ENCODE assay signal across 8 cellular contexts in the genomic region with DNA sequence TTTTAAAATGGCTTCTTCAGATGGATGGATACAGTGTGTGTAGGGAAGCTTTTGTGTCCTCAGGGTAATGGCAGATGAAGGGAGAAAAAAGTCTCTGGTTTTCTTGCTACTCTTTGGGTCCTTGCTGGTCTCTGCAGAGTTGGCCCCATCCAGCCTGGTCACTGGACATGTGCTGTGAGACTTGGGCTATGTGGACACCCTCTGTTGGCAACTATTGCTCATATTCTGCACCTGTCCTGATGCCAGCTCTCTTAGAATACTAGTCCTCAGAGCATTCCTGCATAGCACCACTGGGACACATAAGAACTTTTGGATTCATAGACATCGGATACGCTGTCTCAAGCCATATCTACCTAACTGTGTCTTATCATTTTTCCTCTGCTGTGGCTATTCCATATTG.
"Had no signal": no experiment of that assay in that cellular context is flagged by ENCODE, and none has a peak within 500 bp of the region (broad histone marks: within the 10 kb centered on the region; RNA-seq: fewer than 3 reads in every experiment).

No MANE protein-coding gene starts in this region.

- DNase-seq: GM23248, GOT3, H7, HFFc6, IMR-90 had no signal

- H3K27ac ChIP-seq: GM23248 had no signal

- ATAC-seq: HCT116, K562 had no signal

- H3K27ac Mint-ChIP-seq: HFFc6 had no signal

- H2AFZ ChIP-seq: GM23248 had no signal

- H3K4me3 Mint-ChIP-seq: HFFc6 had no signal

- H3K36me3 ChIP-seq: HAP-1 had no signal

- H3K9me3 ChIP-seq: HAP-1 had no signal

- H3K4me3 ChIP-seq: GM23248, HAP-1, K562 had no signal

- H3K9me3 Mint-ChIP-seq: HFFc6 had no signal
